15 cellular contexts compared by ENCODE assay signal in the genomic region with DNA sequence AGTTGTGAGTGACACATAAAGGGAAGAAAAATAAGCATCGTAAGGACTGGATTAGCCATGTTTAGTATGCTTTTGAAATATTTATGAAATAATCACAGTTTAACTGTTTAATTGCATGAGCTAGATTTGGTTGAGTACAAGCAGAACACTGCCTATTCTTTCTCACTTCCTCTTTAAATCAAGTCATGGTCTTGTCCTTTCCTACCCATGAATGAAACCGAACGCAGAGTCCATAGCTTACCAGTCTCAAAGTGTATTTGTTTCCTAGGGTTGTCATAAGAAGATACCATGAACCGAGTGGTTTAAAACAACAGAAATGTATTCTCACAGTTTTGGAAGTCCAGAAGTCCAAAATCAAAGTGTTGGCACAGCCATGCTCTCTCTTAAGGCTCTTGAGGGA.
DNase-seq lines count a peak whose midpoint lies in the region; ATAC-seq and TF ChIP-seq lines count a peak whose summit lies in the region.
"Had no signal": no experiment of that assay in that cellular context is flagged by ENCODE, and none has a peak within 500 bp of the region (broad histone marks: within the 10 kb centered on the region; RNA-seq: fewer than 3 reads in every experiment).

No MANE protein-coding gene starts in this region.

- no peak overlapping the region for H3K9ac ChIP-seq in GM23248

- no peaks in the 10 kb centered on the region for H3K36me3 ChIP-seq in GM23248 (ENCODE audit: low read depth)

- H4K20me1 ChIP-seq in GM23248 (ENCODE audit: insufficient read depth): no peaks in the 10 kb centered on the region

- H3K4me3 ChIP-seq in coronary artery (no peak overlapping the region), GM23248 (no peak overlapping the region)

- ATAC-seq in GM18498 (IDR thresholded peaks at IDR 0.05; ENCODE audit: unreplicated experiment) (peak; percentile 70), GM19395 (IDR thresholded peaks at IDR 0.05; ENCODE audit: unreplicated experiment) (peak; percentile 62), HG02678 (IDR thresholded peaks at IDR 0.05; ENCODE audit: unreplicated experiment) (peak; percentile 75), HG03196 (IDR thresholded peaks at IDR 0.05; ENCODE audit: unreplicated experiment) (peak; percentile 61)

- H3K9me2 ChIP-seq in GM23248 (ENCODE audit: insufficient read depth): no peaks in the 10 kb centered on the region

- WGBS in GM23248 (ENCODE audit: low coverage in 1 of 2, low lambda C conversion rate in 2 of 2, missing lambda C conversion rate in 2 of 2), 2 experiments: 44 to 50% methylated on average over 4 of the region's 4 CpGs

- H2AFZ ChIP-seq in GM23248: no peak overlapping the region

- no peaks in the 10 kb centered on the region for H3K27me3 ChIP-seq in GM23248 (replicated peaks; ENCODE audit: insufficient read depth)

- no peak overlapping the region for H3K4me2 ChIP-seq in GM23248 (ENCODE audit: unreplicated experiment)

- H3K4me1 ChIP-seq in GM23248 (ENCODE audit: insufficient read depth): no peaks in the 10 kb centered on the region

- no peaks in the 10 kb centered on the region for H3K9me3 ChIP-seq in GM23248 (ENCODE audit: low read depth)

- H3F3A ChIP-seq in GM23248 (ENCODE audit: insufficient read depth): no peaks in the 10 kb centered on the region

- DNase-seq in H4 (ENCODE audit: low spot score) (no peak), coronary artery (ENCODE audit: low spot score) (no peak), GM23248 (no peak), NCI-H82 treated with DMSO at 0.1 percent for 48 hours (lab: John Stamatoyannopoulos, UW; ENCODE audit: unreplicated experiment) (no peak)
- DNase-seq: activated CD4-positive, alpha-beta T cell treated with anti-CD3 and anti-CD28 coated beads, Interleukin-2, amount 50 U/mL, for 48 hours; DMS 273 treated with DMSO at 0.1 percent for 48 hours; glutamatergic neuron; NCI-H345; stimulated activated CD4-positive, alpha-beta T cell treated with anti-CD3 and anti-CD28 coated beads, Interleukin-4, amount 100 ng/mL, for 1 hour; stimulated activated naive CD4-positive, alpha-beta T cell treated with Interleukin-2 at 50 U/mL for 16 hours had no signal

- TF ChIP-seq CTCF in coronary artery (IDR thresholded peaks at IDR 0.05): no peak

- H3K79me2 ChIP-seq in GM23248 (ENCODE audit: insufficient read depth): no peaks in the 10 kb centered on the region

- H3K27ac ChIP-seq in coronary artery: no peak overlapping the region
- no peak overlapping the region for H3K27ac ChIP-seq in GM23248
- H3K27ac ChIP-seq: HL-60 had no signal

- in situ Hi-C loops in GM23248 (cut with MboI): no loop called here
